In the genomic region with DNA sequence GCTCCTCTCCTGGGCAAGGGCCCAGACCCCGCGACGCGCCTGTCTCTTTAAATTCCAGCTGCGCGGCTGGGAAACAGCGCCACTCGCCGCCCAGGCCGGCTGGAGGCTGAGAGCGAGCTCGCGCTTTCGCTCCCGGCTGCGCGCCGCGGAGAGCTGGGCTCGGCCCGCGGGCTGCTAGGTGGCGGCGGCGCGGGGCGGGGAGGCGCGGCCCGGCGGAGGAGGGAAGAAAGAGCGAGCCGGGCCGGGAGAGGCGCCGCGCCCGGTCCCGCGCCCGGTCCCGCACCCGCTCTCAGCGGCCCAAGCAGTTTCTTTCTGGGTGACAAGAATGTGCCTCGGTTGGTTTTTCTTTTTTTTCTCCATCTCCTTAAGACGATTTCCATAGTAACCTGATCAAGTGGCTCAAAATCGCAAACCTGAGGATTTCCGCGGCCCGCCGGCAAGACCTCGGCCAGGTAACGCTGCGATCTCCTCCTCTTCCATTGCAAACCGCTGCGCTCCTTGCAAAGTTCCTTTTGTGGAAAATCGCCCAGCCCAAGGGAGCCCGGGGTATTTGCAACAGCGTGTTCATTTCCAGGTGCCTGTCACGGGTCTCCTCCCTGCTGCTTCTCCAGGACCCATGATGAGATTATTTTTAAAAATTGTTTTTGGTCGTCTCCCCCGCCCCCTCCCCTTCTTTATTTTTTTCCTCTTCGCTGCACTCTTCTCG, we compare ENCODE assay signal across 1 cellular context.
TF ChIP-seq lines count a peak whose summit lies in the region.

No MANE protein-coding gene starts in this region.

TF ChIP-seq in HepG2, 621 proteins besides CTCF, POLR2A, EP300 and RAD21 (continued from another document):
- TF ChIP-seq, protein P1, sequence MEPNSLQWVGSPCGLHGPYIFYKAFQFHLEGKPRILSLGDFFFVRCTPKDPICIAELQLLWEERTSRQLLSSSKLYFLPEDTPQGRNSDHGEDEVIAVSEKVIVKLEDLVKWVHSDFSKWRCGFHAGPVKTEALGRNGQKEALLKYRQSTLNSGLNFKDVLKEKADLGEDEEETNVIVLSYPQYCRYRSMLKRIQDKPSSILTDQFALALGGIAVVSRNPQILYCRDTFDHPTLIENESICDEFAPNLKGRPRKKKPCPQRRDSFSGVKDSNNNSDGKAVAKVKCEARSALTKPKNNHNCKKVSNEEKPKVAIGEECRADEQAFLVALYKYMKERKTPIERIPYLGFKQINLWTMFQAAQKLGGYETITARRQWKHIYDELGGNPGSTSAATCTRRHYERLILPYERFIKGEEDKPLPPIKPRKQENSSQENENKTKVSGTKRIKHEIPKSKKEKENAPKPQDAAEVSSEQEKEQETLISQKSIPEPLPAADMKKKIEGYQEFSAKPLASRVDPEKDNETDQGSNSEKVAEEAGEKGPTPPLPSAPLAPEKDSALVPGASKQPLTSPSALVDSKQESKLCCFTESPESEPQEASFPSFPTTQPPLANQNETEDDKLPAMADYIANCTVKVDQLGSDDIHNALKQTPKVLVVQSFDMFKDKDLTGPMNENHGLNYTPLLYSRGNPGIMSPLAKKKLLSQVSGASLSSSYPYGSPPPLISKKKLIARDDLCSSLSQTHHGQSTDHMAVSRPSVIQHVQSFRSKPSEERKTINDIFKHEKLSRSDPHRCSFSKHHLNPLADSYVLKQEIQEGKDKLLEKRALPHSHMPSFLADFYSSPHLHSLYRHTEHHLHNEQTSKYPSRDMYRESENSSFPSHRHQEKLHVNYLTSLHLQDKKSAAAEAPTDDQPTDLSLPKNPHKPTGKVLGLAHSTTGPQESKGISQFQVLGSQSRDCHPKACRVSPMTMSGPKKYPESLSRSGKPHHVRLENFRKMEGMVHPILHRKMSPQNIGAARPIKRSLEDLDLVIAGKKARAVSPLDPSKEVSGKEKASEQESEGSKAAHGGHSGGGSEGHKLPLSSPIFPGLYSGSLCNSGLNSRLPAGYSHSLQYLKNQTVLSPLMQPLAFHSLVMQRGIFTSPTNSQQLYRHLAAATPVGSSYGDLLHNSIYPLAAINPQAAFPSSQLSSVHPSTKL (CRISPR knock-in tag; IDR thresholded peaks at IDR 0.05) = peak; percentile 43; the same call in 1 of the 2 replicates
- TF ChIP-seq TBL1XR1 (IDR thresholded peaks at IDR 0.05; ENCODE audit: borderline replicate concordance, low read length, partially characterized antibody) = no peak
- no peak for TF ChIP-seq ZNF563 (CRISPR knock-in tag; IDR thresholded peaks at IDR 0.05)
- peak; percentile 76; the same call in 1 of the 2 replicates for TF ChIP-seq KDM2A (CRISPR knock-in tag; IDR thresholded peaks at IDR 0.05; ENCODE audit: borderline replicate concordance, low read depth)
- no peak for TF ChIP-seq ZNF34 (CRISPR knock-in tag; IDR thresholded peaks at IDR 0.05; ENCODE audit: borderline replicate concordance)
- no peak for TF ChIP-seq CAMTA2 (CRISPR knock-in tag; IDR thresholded peaks at IDR 0.05; ENCODE audit: borderline replicate concordance)
TF ChIP-seq in HepG2: peak in this region for 38.
